20 cellular contexts compared by ENCODE assay signal in genomic region chr12:80100566-80100965, GRCh38. TPM values are rescaled to one million over a fixed set of nuclear protein-coding genes. Genes with fewer than 3 reads are reported as not detected.
DNase-seq lines count a peak whose midpoint lies in the region; TF ChIP-seq lines count a peak whose summit lies in the region.
"Had no signal": no experiment of that assay in that cellular context is flagged by ENCODE, and none has a peak within 500 bp of the region (broad histone marks: within the 10 kb centered on the region; RNA-seq: fewer than 3 reads in every experiment).

No MANE protein-coding gene starts in this region.

- no peak overlapping the region for H2AFZ ChIP-seq in fibroblast of lung (ENCODE audit: low read length)
- H2AFZ ChIP-seq in neuron (ENCODE audit: low read depth, low read length): peak overlapping the region; percentile 65

- DNase-seq in AG20443 (ENCODE audit: low spot score) (peak; percentile 15), amniotic epithelial cell (ENCODE audit: low read depth) (peak; percentile 57), fibroblast of lung (ENCODE audit: low read depth in 2 of 2) (peak; percentile 64 to 78), AML-193 (lab: John Stamatoyannopoulos, UW) (no peak), NCI-H774 (lab: John Stamatoyannopoulos, UW) (no peak), NCI-H2081 treated with DMSO at 0.1 percent for 48 hours (lab: John Stamatoyannopoulos, UW) (no peak)
- no peak for DNase-seq in activated CD8-positive, alpha-beta memory T cell treated with anti-CD3 and anti-CD28 coated beads, Interleukin-2, amount 50 U/mL, for 48 hours
- DNase-seq: activated B cell treated with CpG ODN at 0.5 μM for 24 hours; activated CD8-positive, alpha-beta T cell treated with anti-CD3 and anti-CD28 coated beads for 36 hours; activated T-cell treated with anti-CD3 and anti-CD28 coated beads, Interleukin-2, amount 50 U/mL, for 48 hours; DND-41; effector CD4-positive, alpha-beta T cell; left lung; right cardiac atrium; stimulated activated naive CD4-positive, alpha-beta T cell treated with Interleukin-2 at 50 U/mL for 16 hours; T-helper 17 cell had no signal

- TF ChIP-seq CTCF in fibroblast of lung (conservative IDR thresholded peaks at IDR 0.05 in 1 of 2, IDR thresholded peaks at IDR 0.05 in 1 of 2; ENCODE audit: low read depth in 1 of 2, low read length in 2 of 2): no peak

- H3K27ac ChIP-seq in fibroblast of lung (ENCODE audit: insufficient read depth, low read length): no peak overlapping the region
- H3K27ac ChIP-seq: left lung, tibial nerve had no signal

- no peaks in the 10 kb centered on the region for H3K79me2 ChIP-seq in fibroblast of lung (ENCODE audit: control insufficient read depth, insufficient read depth, low read length)

- H3K4me1 ChIP-seq in fibroblast of lung (ENCODE audit: control insufficient read depth, extremely low read depth, insufficient read depth, low read length) (no peaks in the 10 kb centered on the region), neuron (ENCODE audit: insufficient read depth, low read length) (peaks cover 4% of the 10 kb centered on the region)
- H3K4me1 ChIP-seq: left lung had no signal

- no peak overlapping the region for H3K4me2 ChIP-seq in fibroblast of lung (ENCODE audit: extremely low read depth, insufficient read depth, low read length)
- H3K4me2 ChIP-seq: GM23338 had no signal

- H3K36me3 ChIP-seq in fibroblast of lung (ENCODE audit: control insufficient read depth, insufficient read depth, low read length) (no peaks in the 10 kb centered on the region), neuron (ENCODE audit: insufficient read depth, low read length) (no peaks in the 10 kb centered on the region)
- H3K36me3 ChIP-seq: left lung, tibial nerve had no signal

- no peaks in the 10 kb centered on the region for H3K27me3 ChIP-seq in fibroblast of lung (ENCODE audit: control insufficient read depth, insufficient read depth, low read length)
- no peaks in the 10 kb centered on the region for H3K27me3 ChIP-seq in neuron (ENCODE audit: insufficient read depth, low read length)
- H3K27me3 ChIP-seq: left lung, tibial nerve had no signal

- no peak overlapping the region for H3K9ac ChIP-seq in fibroblast of lung (ENCODE audit: insufficient read depth, low read length)

- no peaks in the 10 kb centered on the region for H4K20me1 ChIP-seq in fibroblast of lung (ENCODE audit: control insufficient read depth, extremely low read depth, insufficient read depth, low read length)

- H3K9me3 ChIP-seq in fibroblast of lung (ENCODE audit: control insufficient read depth, insufficient read depth, low read depth, low read length) (no peaks in the 10 kb centered on the region), neuron (ENCODE audit: low read length) (no peaks in the 10 kb centered on the region)
- H3K9me3 ChIP-seq: left lung, tibial nerve had no signal

- no peak overlapping the region for H3K4me3 ChIP-seq in fibroblast of lung (replicated peaks in 1 of 4; ENCODE audit: control extremely low read depth in 1 of 4, insufficient read depth in 1 of 4, low read depth in 3 of 4, low read length in 4 of 4)
- H3K4me3 ChIP-seq in neuron (ENCODE audit: low read length): no peak overlapping the region
- H3K4me3 ChIP-seq: GM23338, left lung, tibial nerve had no signal

RNA-seq across cellular contexts. Expression of gene OTOGL, which starts 1.2 kb away (rescaled TPM):
- total RNA-seq in fibroblast of lung: under 0.01 and 0.17 TPM in 2 replicates
- polyA plus RNA-seq in fibroblast of lung: 0.08 and 0.15 TPM in 2 replicates
- 0.03 and 0.07 TPM in 2 replicates for polyA plus RNA-seq in fibroblast of lung (2012)
- polyA minus RNA-seq in fibroblast of lung (ENCODE audit: low replicate concordance): not detected in 2 replicates
- total RNA-seq: activated B cell treated with CpG ODN at 0.5 μM for 24 hours; activated CD8-positive, alpha-beta T cell treated with anti-CD3 and anti-CD28 coated beads for 36 hours; activated naive CD4-positive, alpha-beta T cell treated with anti-CD3 and anti-CD28 coated beads, Interleukin-2, amount 50 U/mL, for 72 hours; T-helper 17 cell had no signal

Comparison
In these comparisons a context has a peak if more than half of its experiments do, and no peak if none do; other contexts are left out.
1. DNase-seq: peak in AG20443 (single experiment), amniotic epithelial cell (single experiment) and fibroblast of lung (2 of 2); none in activated CD8-positive, alpha-beta memory T cell treated with anti-CD3 and anti-CD28 coated beads, Interleukin-2, amount 50 U/mL, for 48 hours (single experiment), AML-193 (0 of 2), NCI-H774 (single experiment) and NCI-H2081 treated with DMSO at 0.1 percent for 48 hours (single experiment).